14 cellular contexts compared by ENCODE assay signal in the genomic region with DNA sequence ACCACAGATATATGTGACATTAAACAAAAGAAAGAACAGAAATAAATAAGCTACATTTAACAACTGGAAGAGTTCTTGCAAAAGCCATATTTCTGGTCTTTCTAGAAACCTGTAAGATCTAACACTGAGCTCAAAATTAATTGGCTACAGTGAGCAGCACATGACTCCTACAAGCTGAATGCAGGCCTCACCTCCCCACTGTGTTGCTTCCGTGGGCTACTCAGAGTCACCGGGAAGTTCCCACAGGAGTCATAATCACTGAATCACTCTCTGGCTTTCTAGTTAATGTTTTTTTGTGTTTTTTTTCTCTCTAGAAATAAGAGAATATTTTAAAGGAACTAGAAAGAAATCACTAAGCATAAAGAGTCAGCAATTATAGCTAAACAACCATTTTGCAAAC. TPM values are rescaled to one million over a fixed set of nuclear protein-coding genes. Genes with fewer than 3 reads are reported as not detected.
DNase-seq lines count a peak whose midpoint lies in the region; ATAC-seq and TF ChIP-seq lines count a peak whose summit lies in the region.
"Had no signal": no experiment of that assay in that cellular context is flagged by ENCODE, and none has a peak within 500 bp of the region (broad histone marks: within the 10 kb centered on the region; RNA-seq: fewer than 3 reads in every experiment).

No MANE protein-coding gene starts in this region.

- WGBS in esophagus, 2 donors, result 67 to 73% methylated on average over 2 of the region's 2 CpGs
- 52 to 59% methylated on average over 2 of the region's 2 CpGs for WGBS in lower leg skin, 2 donors

- no peak for TF ChIP-seq POLR2A in lower leg skin (IDR thresholded peaks at IDR 0.05)

- H3K27me3 ChIP-seq in esophagus (ENCODE audit: control insufficient read depth in 1 of 2, insufficient read depth in 2 of 2, low read length in 2 of 2), result no peaks in the 10 kb centered on the region

- no peaks in the 10 kb centered on the region for H3K9me3 ChIP-seq in esophagus (ENCODE audit: control insufficient read depth in 2 of 2, insufficient read depth in 1 of 2, low read depth in 1 of 2, low read length in 1 of 2)

- DNase-seq in EL (peak; percentile 81), RPMI7951 (ENCODE audit: low read depth) (peak; percentile 77), renal cortical epithelial cell (ENCODE audit: low read depth) (peak; percentile 84), AML-193 (lab: John Stamatoyannopoulos, UW) (no peak), lower leg skin (ENCODE audit: low spot score in 2 of 2) (no peak)
- DNase-seq: activated CD4-positive, CD25-positive, alpha-beta regulatory T cell; NCI-H146; NCI-H82; stimulated activated CD4-positive, alpha-beta T cell treated with anti-CD3 and anti-CD28 coated beads, Interleukin-2, amount 100 ng/mL, for 48 hours; stimulated activated naive CD4-positive, alpha-beta T cell had no signal

- TF ChIP-seq CTCF in lower leg skin (IDR thresholded peaks at IDR 0.05), result no peak

- no peak overlapping the region for H3K4me3 ChIP-seq in esophagus (ENCODE audit: low read depth in 1 of 2, low read length in 2 of 2)
- H3K4me3 ChIP-seq in lower leg skin (ENCODE audit: low read depth, poor library complexity, severe bottlenecking), result no peak overlapping the region
- H3K4me3 ChIP-seq: coronary artery had no signal

- H3K27ac ChIP-seq in esophagus (ENCODE audit: low read depth in 2 of 2, low read length in 1 of 2), result peak overlapping the region; percentile 66 to 68
- H3K27ac ChIP-seq: parathyroid adenoma had no signal

- no peak for ATAC-seq in HG03457 (IDR thresholded peaks at IDR 0.05; ENCODE audit: unreplicated experiment)

- peaks cover 0 to 3% of the 10 kb centered on the region in 2 donors for H3K4me1 ChIP-seq in esophagus (ENCODE audit: control insufficient read depth in 2 of 2, insufficient read depth in 2 of 2, low read length in 1 of 2)
- H3K4me1 ChIP-seq: parathyroid adenoma had no signal

- intact Hi-C loops in lower leg skin (cut with DNase I; ENCODE audit: low total_unique reads), result no loop called here

- peaks cover 28 to 40% of the 10 kb centered on the region in 2 donors for H3K36me3 ChIP-seq in esophagus (ENCODE audit: control insufficient read depth in 2 of 2, insufficient read depth in 2 of 2, low read length in 1 of 2)

RNA-seq across cellular contexts. Expression of a gene that starts 10.2 kb away (rescaled TPM):
- total RNA-seq in RPMI7951 (2014; rRNA removed; shearing (Covaris generic)), result 190 and 247 TPM in 2 replicates
- 100 to 1,000 TPM in 1 of 2 donors, 10 to 100 TPM in 1; 70.4 to 156 TPM for polyA plus RNA-seq in esophagus
- total RNA-seq in renal cortical epithelial cell (55.3 and 127 TPM in 2 replicates), lower leg skin (100 to 1,000 TPM in 1 of 4 donors, 10 to 100 TPM in 3; 64.9 to 135 (median 92.5) TPM)

RNA-seq across cellular contexts. Expression of a gene that starts 26.9 kb away (rescaled TPM):
- total RNA-seq in RPMI7951 (2014; rRNA removed; shearing (Covaris generic)), result 29.4 and 32.8 TPM in 2 replicates
- 10 to 100 TPM; 12.2 to 18.8 TPM for polyA plus RNA-seq in esophagus
- total RNA-seq in renal cortical epithelial cell, result 37.0 and 40.6 TPM in 2 replicates
- 10 to 100 TPM; 26.3 to 42.0 (median 34.5) TPM for total RNA-seq in lower leg skin

RNA-seq across cellular contexts. Expression of a gene that starts 46.8 kb away (rescaled TPM):
- 17.3 and 24.6 TPM in 2 replicates for total RNA-seq in RPMI7951 (2014; rRNA removed; shearing (Covaris generic))
- 1 to 10 TPM; 8.3 to 8.5 TPM for polyA plus RNA-seq in esophagus
- 10.4 and 17.0 TPM in 2 replicates for total RNA-seq in renal cortical epithelial cell
- total RNA-seq in lower leg skin, result 10 to 100 TPM; 13.0 to 23.9 (median 20.8) TPM

Comparison
In these comparisons a context has a peak if more than half of its experiments do, and no peak if none do; other contexts are left out.
1. DNase-seq: peak in EL (single experiment), RPMI7951 (single experiment) and renal cortical epithelial cell (single experiment); none in AML-193 (0 of 2) and lower leg skin (0 of 2).